1 cellular context compared by ENCODE assay signal in genomic region chr10:78972160-78972946, GRCh38.
TF ChIP-seq lines count a peak whose summit lies in the region.

No MANE protein-coding gene starts in this region.

TF ChIP-seq in HepG2, 621 proteins besides CTCF, POLR2A, EP300 and RAD21 (continued from another document and continues in another):
- TF ChIP-seq E2F1 (CRISPR knock-in tag; IDR thresholded peaks at IDR 0.05) (no peak), ZNF136 (CRISPR knock-in tag; IDR thresholded peaks at IDR 0.05; ENCODE audit: low read depth) (0 out of 2 replicates have a peak, but pooled peaks have one; percentile 34), ZNF274 (CRISPR knock-in tag; IDR thresholded peaks at IDR 0.05) (no peak), PLSCR1 (CRISPR knock-in tag; IDR thresholded peaks at IDR 0.05; ENCODE audit: borderline replicate concordance) (no peak), ZBTB21 (CRISPR knock-in tag; IDR thresholded peaks at IDR 0.05) (no peak), ZMAT5 (CRISPR knock-in tag; IDR thresholded peaks at IDR 0.05; ENCODE audit: borderline replicate concordance, low read depth) (no peak), ZBTB40 (IDR thresholded peaks at IDR 0.05) (no peak), ZBTB40 (CRISPR knock-in tag; IDR thresholded peaks at IDR 0.05) (peak; percentile 68; the same call in 1 of the 2 replicates), DNMT3B (CRISPR knock-in tag; conservative IDR thresholded peaks at IDR 0.05) (peak; percentile 84; the same call in 1 of the 2 replicates), CENPT (CRISPR knock-in tag; IDR thresholded peaks at IDR 0.05; ENCODE audit: low read depth) (no peak), ZNF414 (CRISPR knock-in tag; IDR thresholded peaks at IDR 0.05) (peak; percentile 78; the same call in 1 of the 2 replicates), FOXK1 (CRISPR knock-in tag; IDR thresholded peaks at IDR 0.05; ENCODE audit: borderline replicate concordance, low read depth) (peak; percentile 60; the same call in 1 of the 2 replicates), ZNF574 (CRISPR knock-in tag; IDR thresholded peaks at IDR 0.05) (peak; percentile 52), MTERF4 (CRISPR knock-in tag; IDR thresholded peaks at IDR 0.05) (peak; percentile 56; the same call in 1 of the 2 replicates), MYNN (CRISPR knock-in tag; IDR thresholded peaks at IDR 0.05; ENCODE audit: low read depth) (peak; percentile 44), RFX5 (IDR thresholded peaks at IDR 0.05; ENCODE audit: low read depth, low read length) (no peak), ZNF773 (CRISPR knock-in tag; IDR thresholded peaks at IDR 0.05; ENCODE audit: borderline replicate concordance) (no peak), BRCA1 (CRISPR knock-in tag; IDR thresholded peaks at IDR 0.05) (no peak), SIX1 (CRISPR knock-in tag; IDR thresholded peaks at IDR 0.05; ENCODE audit: borderline replicate concordance) (no peak), ZZZ3 (CRISPR knock-in tag; IDR thresholded peaks at IDR 0.05; ENCODE audit: borderline replicate concordance) (peak; percentile 39; the same call in 1 of the 2 replicates), ZNF335 (CRISPR knock-in tag; IDR thresholded peaks at IDR 0.05) (no peak), SNAI1 (CRISPR knock-in tag; IDR thresholded peaks at IDR 0.05; ENCODE audit: borderline replicate concordance) (peak; percentile 39; the same call in 1 of the 2 replicates), JUND (CRISPR knock-in tag; IDR thresholded peaks at IDR 0.05) (peak; percentile 81), NCOA5 (CRISPR knock-in tag; IDR thresholded peaks at IDR 0.05) (no peak), AGO1 (IDR thresholded peaks at IDR 0.05; ENCODE audit: low read depth, low read length, poor library complexity, severe bottlenecking) (no peak), ZNF724P (CRISPR knock-in tag; IDR thresholded peaks at IDR 0.05; ENCODE audit: borderline replicate concordance) (peak; percentile 82; the same call in 1 of the 2 replicates), CEBPZ (IDR thresholded peaks at IDR 0.05; ENCODE audit: low read length) (no peak), GMEB2 (CRISPR knock-in tag; IDR thresholded peaks at IDR 0.05; ENCODE audit: low read depth) (no peak), ZNF740 (CRISPR knock-in tag; IDR thresholded peaks at IDR 0.05) (peak; percentile 23; the same call in 1 of the 2 replicates), ELK4 (CRISPR knock-in tag; IDR thresholded peaks at IDR 0.05; ENCODE audit: borderline replicate concordance) (no peak), ZNF788 (CRISPR knock-in tag; IDR thresholded peaks at IDR 0.05; ENCODE audit: borderline replicate concordance) (peak; percentile 41; the same call in 1 of the 2 replicates), ZMYM4 (CRISPR knock-in tag; IDR thresholded peaks at IDR 0.05) (peak; percentile 39; the same call in 1 of the 2 replicates), NBN (conservative IDR thresholded peaks at IDR 0.05) (no peak), ZNF768 (CRISPR knock-in tag; IDR thresholded peaks at IDR 0.05) (peak; percentile 56; the same call in 1 of the 2 replicates)
